8 cellular contexts compared by ENCODE assay signal in the genomic region with DNA sequence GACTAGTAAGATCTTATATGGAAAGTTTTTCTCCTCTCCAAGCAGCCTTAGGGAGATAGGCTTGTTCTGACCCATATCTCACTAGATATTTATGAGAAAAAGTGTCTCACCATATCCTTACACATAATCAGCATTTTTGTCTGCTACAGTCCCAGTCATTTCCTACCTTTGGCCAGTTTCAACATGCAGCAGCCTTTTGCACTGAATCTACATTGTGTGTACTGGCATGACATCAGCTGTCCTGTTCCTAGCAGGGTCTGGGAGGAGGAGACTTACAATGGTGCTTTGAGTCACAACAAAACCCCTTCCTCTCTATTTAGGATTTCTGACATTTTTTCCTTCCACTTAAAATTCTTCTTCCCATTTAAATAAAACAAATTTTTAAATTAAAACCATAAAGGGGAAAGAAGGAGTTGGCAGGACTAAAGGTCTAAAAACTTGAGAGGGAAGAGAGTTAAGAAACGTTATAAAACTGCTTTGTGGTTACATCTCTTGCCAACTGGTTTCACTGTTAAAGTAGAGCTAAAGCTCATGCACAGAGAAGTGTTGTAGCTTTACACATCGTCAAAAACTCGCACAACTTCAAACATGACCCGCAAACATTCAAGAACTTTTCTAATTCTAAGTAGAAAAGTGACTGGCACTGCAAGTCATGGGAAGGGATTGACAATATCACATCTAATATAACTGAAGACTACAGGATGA. TPM values are rescaled to one million over a fixed set of nuclear protein-coding genes. Genes with fewer than 3 reads are reported as not detected.
A peak's percentile ranks its signal among the peaks of the same experiment; 100 is the strongest.
DNase-seq lines count a peak whose midpoint lies in the region; ATAC-seq and TF ChIP-seq lines count a peak whose summit lies in the region.

No MANE protein-coding gene starts in this region.

- no peak overlapping the region for H3K27ac Mint-ChIP-seq in dendritic cell treated with granulocyte-macrophage colony-stimulating factor and Interleukin-4, amounts not matched to agents 40 ng/mL and 50 ng/mL, for 4 days

- peak overlapping the region; percentile 91 for H3K27ac ChIP-seq in PC-3 (ENCODE audit: low read length)
- H3K27ac ChIP-seq in muscle layer of duodenum (ENCODE audit: low read length), result peak overlapping the region; percentile 88

- H3K36me3 Mint-ChIP-seq in dendritic cell treated with granulocyte-macrophage colony-stimulating factor and Interleukin-4, amounts not matched to agents 40 ng/mL and 50 ng/mL, for 4 days (ENCODE audit: low read depth), result peaks cover 11% of the 10 kb centered on the region

- H3K36me3 ChIP-seq in PC-3 (ENCODE audit: low read depth, low read length) (no peaks in the 10 kb centered on the region), muscle layer of duodenum (ENCODE audit: control insufficient read depth in 1 of 2, insufficient read depth in 2 of 2, low read length in 2 of 2) (peaks cover 0 to 11% of the 10 kb centered on the region in 2 donors)

- peaks cover 18% of the 10 kb centered on the region for H3F3A ChIP-seq in PC-3 (ENCODE audit: low read length, unreplicated experiment)

- no peaks in the 10 kb centered on the region for H4K20me1 ChIP-seq in PC-3 (ENCODE audit: low read length)

- TF ChIP-seq CTCF in PC-3 (conservative IDR thresholded peaks at IDR 0.05; ENCODE audit: low read depth, low read length), result no peak

- H3K4me3 ChIP-seq in GM08714 (ENCODE audit: low read length) (peak overlapping the region; percentile 83), PC-3 (ENCODE audit: low read length) (peak overlapping the region; percentile 57), muscle layer of duodenum (ENCODE audit: low read depth in 1 of 2, low read length in 2 of 2) (peak overlapping the region; percentile 64 to 71)

- peak overlapping the region; percentile 75 for H3K9ac ChIP-seq in PC-3 (ENCODE audit: low read length)

- DNase-seq in HCEC 1CT (peak; percentile 65), PC-3 (peak; percentile 78), NCI-H1105 (lab: John Stamatoyannopoulos, UW) (no peak)

- H3K4me1 ChIP-seq in PC-3 (ENCODE audit: insufficient read depth, low read length) (peaks cover 82% of the 10 kb centered on the region), muscle layer of duodenum (ENCODE audit: control insufficient read depth in 1 of 2, insufficient read depth in 2 of 2, low read length in 2 of 2) (peaks cover 0 to 9% of the 10 kb centered on the region in 2 donors)

- intact Hi-C loops in PC-3 (cut with micrococcal nuclease), result loop anchor here (5.0 kb wide), 2 partner anchors 33 to 37 kb away; no protein-coding TSS in a partner anchor
- intact Hi-C loops in dendritic cell treated with granulocyte-macrophage colony-stimulating factor and Interleukin-4, amounts not matched to agents 40 ng/mL and 50 ng/mL, for 4 days (cut with micrococcal nuclease), result loop anchor here (1.0 to 10.0 kb wide), 2 partner anchors 22 to 64 kb away; partner anchors contain the start of gene LIMA1

- no peaks in the 10 kb centered on the region for H3K9me3 Mint-ChIP-seq in dendritic cell treated with granulocyte-macrophage colony-stimulating factor and Interleukin-4, amounts not matched to agents 40 ng/mL and 50 ng/mL, for 4 days

- peaks cover 42% of the 10 kb centered on the region for H3K79me2 ChIP-seq in PC-3 (ENCODE audit: low read length)

- POLR2A ChIA-PET in PC-3 (lab: Charles Lee; ENCODE audit: unreplicated experiment), result interaction anchor here (0.6 to 0.7 kb wide), 3 partner anchors 62 to 132 kb away, joined by 3 to 6 read pairs (median 3); no protein-coding TSS in a partner anchor

- no peaks in the 10 kb centered on the region for H3K9me3 ChIP-seq in PC-3 (ENCODE audit: low read length)
- no peaks in the 10 kb centered on the region for H3K9me3 ChIP-seq in muscle layer of duodenum (ENCODE audit: control insufficient read depth in 1 of 2, low read length in 2 of 2)

- H3K27me3 Mint-ChIP-seq in dendritic cell treated with granulocyte-macrophage colony-stimulating factor and Interleukin-4, amounts not matched to agents 40 ng/mL and 50 ng/mL, for 4 days, result no peaks in the 10 kb centered on the region

- peak overlapping the region; percentile 13 for H3K4me3 Mint-ChIP-seq in dendritic cell treated with granulocyte-macrophage colony-stimulating factor and Interleukin-4, amounts not matched to agents 40 ng/mL and 50 ng/mL, for 4 days

- H3K9me2 ChIP-seq in PC-3 (replicated peaks; ENCODE audit: low read length), result no peaks in the 10 kb centered on the region

- peak; percentile 39 for ATAC-seq in PC-3
- no peak for ATAC-seq in HG02973 (IDR thresholded peaks at IDR 0.05; ENCODE audit: unreplicated experiment)
- ATAC-seq in GM19397 (IDR thresholded peaks at IDR 0.05; ENCODE audit: unreplicated experiment), result no peak

- CTCF ChIA-PET in PC-3 (lab: Charles Lee), result interaction anchor here (0.9 to 1.5 kb wide), 2 partner anchors 94 to 545 kb away, joined by 3 to 9 read pairs; no protein-coding TSS in a partner anchor

- peaks cover 5% of the 10 kb centered on the region for H3K4me1 Mint-ChIP-seq in dendritic cell treated with granulocyte-macrophage colony-stimulating factor and Interleukin-4, amounts not matched to agents 40 ng/mL and 50 ng/mL, for 4 days (ENCODE audit: low read depth)

- H2AFZ ChIP-seq in PC-3 (ENCODE audit: low read length), result no peak overlapping the region

- H3K27me3 ChIP-seq in PC-3 (ENCODE audit: low read length) (no peaks in the 10 kb centered on the region), muscle layer of duodenum (ENCODE audit: low read depth, low read length) (no peaks in the 10 kb centered on the region)

- no TSS peak for BruUV-seq in PC-3 (replicated peaks; lab: Mats Ljungman, UMichigan)

- peak overlapping the region; percentile 73 for H3K4me2 ChIP-seq in PC-3 (ENCODE audit: low read length)

RNA-seq across cellular contexts. Expression of gene CERS5, which starts 53.3 kb away (rescaled TPM):
- total RNA-seq in PC-3 (2014; rRNA removed), result 24.9 and 29.7 TPM in 2 replicates
